Comparison of ENCODE assay signal across 1 cellular context in genomic region chr9:133030317-133031129, GRCh38.
A peak's percentile ranks its signal among the peaks of the same experiment; 100 is the strongest.
TF ChIP-seq lines count a peak whose summit lies in the region.

A gene with protein sequence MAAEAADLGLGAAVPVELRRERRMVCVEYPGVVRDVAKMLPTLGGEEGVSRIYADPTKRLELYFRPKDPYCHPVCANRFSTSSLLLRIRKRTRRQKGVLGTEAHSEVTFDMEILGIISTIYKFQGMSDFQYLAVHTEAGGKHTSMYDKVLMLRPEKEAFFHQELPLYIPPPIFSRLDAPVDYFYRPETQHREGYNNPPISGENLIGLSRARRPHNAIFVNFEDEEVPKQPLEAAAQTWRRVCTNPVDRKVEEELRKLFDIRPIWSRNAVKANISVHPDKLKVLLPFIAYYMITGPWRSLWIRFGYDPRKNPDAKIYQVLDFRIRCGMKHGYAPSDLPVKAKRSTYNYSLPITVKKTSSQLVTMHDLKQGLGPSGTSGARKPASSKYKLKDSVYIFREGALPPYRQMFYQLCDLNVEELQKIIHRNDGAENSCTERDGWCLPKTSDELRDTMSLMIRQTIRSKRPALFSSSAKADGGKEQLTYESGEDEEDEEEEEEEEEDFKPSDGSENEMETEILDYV (plus strand): TSS chr9:133030997. CDS start chr9:133031012, 15 bp downstream.

TF ChIP-seq in HepG2, 621 proteins besides CTCF, POLR2A, EP300 and RAD21 (continued from another document and continues in another):
- TF ChIP-seq ZNF142 (CRISPR knock-in tag; IDR thresholded peaks at IDR 0.05), result no peak
- TF ChIP-seq IRF2 (CRISPR knock-in tag; IDR thresholded peaks at IDR 0.05), result peak; percentile 20; the same call in 1 of the 2 replicates
- TF ChIP-seq ZC3H13 (CRISPR knock-in tag; IDR thresholded peaks at IDR 0.05), result no peak; the same call in 1 of the 2 replicates
- TF ChIP-seq ZNF776 (CRISPR knock-in tag; IDR thresholded peaks at IDR 0.05), result no peak
- TF ChIP-seq RFXAP (CRISPR knock-in tag; IDR thresholded peaks at IDR 0.05; ENCODE audit: borderline replicate concordance), result 0 out of 2 replicates have a peak, but pooled peaks have one; percentile 53
- peak; percentile 56; the same call in 1 of the 2 replicates for TF ChIP-seq ZNF329 (CRISPR knock-in tag; IDR thresholded peaks at IDR 0.05; ENCODE audit: low read depth)
- 0 out of 2 replicates have a peak, but pooled peaks have one; percentile 38 for TF ChIP-seq SMYD3 (CRISPR knock-in tag; IDR thresholded peaks at IDR 0.05)
- peak; percentile 81 for TF ChIP-seq ZNF883 (CRISPR knock-in tag; IDR thresholded peaks at IDR 0.05; ENCODE audit: not compliant biosample characterization)
- 0 out of 2 replicates have a peak, but pooled peaks have one; percentile 35 for TF ChIP-seq SOX13 (IDR thresholded peaks at IDR 0.05)
- no peak; a peak in 1 of 4 replicates for TF ChIP-seq SOX13 (CRISPR knock-in tag; conservative IDR thresholded peaks at IDR 0.05 in 1 of 2, IDR thresholded peaks at IDR 0.05 in 1 of 2)
- 0 out of 2 replicates have a peak, but pooled peaks have one; percentile 23 for TF ChIP-seq ZNF746 (CRISPR knock-in tag; IDR thresholded peaks at IDR 0.05)
- peak; percentile 100 for TF ChIP-seq KDM5A (IDR thresholded peaks at IDR 0.05; ENCODE audit: borderline replicate concordance, low read length)
- peak; percentile 77; the same call in 1 of the 2 replicates for TF ChIP-seq NAIF1 (CRISPR knock-in tag; IDR thresholded peaks at IDR 0.05; ENCODE audit: borderline replicate concordance)
- 0 out of 2 replicates have a peak, but pooled peaks have one; percentile 85 for TF ChIP-seq SMAD9 (CRISPR knock-in tag; IDR thresholded peaks at IDR 0.05)
- no peak for TF ChIP-seq RELA (CRISPR knock-in tag; IDR thresholded peaks at IDR 0.05)
- TF ChIP-seq SNAPC2 (CRISPR knock-in tag; IDR thresholded peaks at IDR 0.05), result peak; percentile 80; the same call in 1 of the 2 replicates
- peak; percentile 89 for TF ChIP-seq SAP130 (CRISPR knock-in tag; IDR thresholded peaks at IDR 0.05; ENCODE audit: low read depth)
- TF ChIP-seq SUZ12 (IDR thresholded peaks at IDR 0.05; ENCODE audit: low read depth, low read length), result no peak
- TF ChIP-seq PATZ1 (CRISPR knock-in tag; IDR thresholded peaks at IDR 0.05), result peak; percentile 44
- TF ChIP-seq ZNF543 (CRISPR knock-in tag; IDR thresholded peaks at IDR 0.05), result peak; percentile 71; the same call in 1 of the 2 replicates
- TF ChIP-seq THYN1 (CRISPR knock-in tag; IDR thresholded peaks at IDR 0.05; ENCODE audit: borderline replicate concordance, low read depth), result no peak
- no peak for TF ChIP-seq ZNF17 (CRISPR knock-in tag; IDR thresholded peaks at IDR 0.05)
- no peak for TF ChIP-seq PRMT3 (CRISPR knock-in tag; IDR thresholded peaks at IDR 0.05; ENCODE audit: borderline replicate concordance, low read depth)
- no peak for TF ChIP-seq ZNF276 (CRISPR knock-in tag; IDR thresholded peaks at IDR 0.05; ENCODE audit: low read depth)
- peak; percentile 49 for TF ChIP-seq FOXA3 (CRISPR knock-in tag; IDR thresholded peaks at IDR 0.05)
- no peak; the same call in 1 of the 2 replicates for TF ChIP-seq SP5 (CRISPR knock-in tag; IDR thresholded peaks at IDR 0.05; ENCODE audit: borderline replicate concordance, low read depth)
- TF ChIP-seq ZNF335 (CRISPR knock-in tag; IDR thresholded peaks at IDR 0.05), result 0 out of 2 replicates have a peak, but pooled peaks have one; percentile 74
- no peak for TF ChIP-seq TSC22D2 (CRISPR knock-in tag; IDR thresholded peaks at IDR 0.05; ENCODE audit: borderline replicate concordance)
- TF ChIP-seq LRRFIP1 (CRISPR knock-in tag; conservative IDR thresholded peaks at IDR 0.05), result no peak
- TF ChIP-seq, protein P1, sequence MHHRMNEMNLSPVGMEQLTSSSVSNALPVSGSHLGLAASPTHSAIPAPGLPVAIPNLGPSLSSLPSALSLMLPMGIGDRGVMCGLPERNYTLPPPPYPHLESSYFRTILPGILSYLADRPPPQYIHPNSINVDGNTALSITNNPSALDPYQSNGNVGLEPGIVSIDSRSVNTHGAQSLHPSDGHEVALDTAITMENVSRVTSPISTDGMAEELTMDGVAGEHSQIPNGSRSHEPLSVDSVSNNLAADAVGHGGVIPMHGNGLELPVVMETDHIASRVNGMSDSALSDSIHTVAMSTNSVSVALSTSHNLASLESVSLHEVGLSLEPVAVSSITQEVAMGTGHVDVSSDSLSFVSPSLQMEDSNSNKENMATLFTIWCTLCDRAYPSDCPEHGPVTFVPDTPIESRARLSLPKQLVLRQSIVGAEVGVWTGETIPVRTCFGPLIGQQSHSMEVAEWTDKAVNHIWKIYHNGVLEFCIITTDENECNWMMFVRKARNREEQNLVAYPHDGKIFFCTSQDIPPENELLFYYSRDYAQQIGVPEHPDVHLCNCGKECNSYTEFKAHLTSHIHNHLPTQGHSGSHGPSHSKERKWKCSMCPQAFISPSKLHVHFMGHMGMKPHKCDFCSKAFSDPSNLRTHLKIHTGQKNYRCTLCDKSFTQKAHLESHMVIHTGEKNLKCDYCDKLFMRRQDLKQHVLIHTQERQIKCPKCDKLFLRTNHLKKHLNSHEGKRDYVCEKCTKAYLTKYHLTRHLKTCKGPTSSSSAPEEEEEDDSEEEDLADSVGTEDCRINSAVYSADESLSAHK (CRISPR knock-in tag; IDR thresholded peaks at IDR 0.05; ENCODE audit: borderline replicate concordance), result no peak
- no peak for TF ChIP-seq HMGA1 (CRISPR knock-in tag; conservative IDR thresholded peaks at IDR 0.05)
- TF ChIP-seq HDAC1 (CRISPR knock-in tag; IDR thresholded peaks at IDR 0.05), result peak; percentile 93
- TF ChIP-seq KDM1A (CRISPR knock-in tag; IDR thresholded peaks at IDR 0.05), result no peak
- TF ChIP-seq IKZF1 (IDR thresholded peaks at IDR 0.05), result no peak
- no peak for TF ChIP-seq TEF (CRISPR knock-in tag; IDR thresholded peaks at IDR 0.05)
- no peak for TF ChIP-seq MLLT10 (CRISPR knock-in tag; IDR thresholded peaks at IDR 0.05)
- TF ChIP-seq SIX1 (CRISPR knock-in tag; IDR thresholded peaks at IDR 0.05; ENCODE audit: borderline replicate concordance), result no peak
- TF ChIP-seq NCOA2 (CRISPR knock-in tag; IDR thresholded peaks at IDR 0.05), result peak; percentile 40; the same call in 1 of the 2 replicates
- TF ChIP-seq, protein P2, sequence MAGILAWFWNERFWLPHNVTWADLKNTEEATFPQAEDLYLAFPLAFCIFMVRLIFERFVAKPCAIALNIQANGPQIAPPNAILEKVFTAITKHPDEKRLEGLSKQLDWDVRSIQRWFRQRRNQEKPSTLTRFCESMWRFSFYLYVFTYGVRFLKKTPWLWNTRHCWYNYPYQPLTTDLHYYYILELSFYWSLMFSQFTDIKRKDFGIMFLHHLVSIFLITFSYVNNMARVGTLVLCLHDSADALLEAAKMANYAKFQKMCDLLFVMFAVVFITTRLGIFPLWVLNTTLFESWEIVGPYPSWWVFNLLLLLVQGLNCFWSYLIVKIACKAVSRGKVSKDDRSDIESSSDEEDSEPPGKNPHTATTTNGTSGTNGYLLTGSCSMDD (CRISPR knock-in tag; IDR thresholded peaks at IDR 0.05), result no peak
- no peak for TF ChIP-seq ATM (IDR thresholded peaks at IDR 0.05; ENCODE audit: borderline replicate concordance)
- TF ChIP-seq SATB2 (CRISPR knock-in tag; IDR thresholded peaks at IDR 0.05), result no peak
- TF ChIP-seq ZNF547 (CRISPR knock-in tag; IDR thresholded peaks at IDR 0.05), result peak; percentile 36; the same call in 1 of the 2 replicates
- peak; percentile 91 for TF ChIP-seq KMT2B (CRISPR knock-in tag; IDR thresholded peaks at IDR 0.05)
- 0 out of 2 replicates have a peak, but pooled peaks have one; percentile 48 for TF ChIP-seq GTF2F1 (IDR thresholded peaks at IDR 0.05; ENCODE audit: low read length)
- TF ChIP-seq TGIF2 (CRISPR knock-in tag; IDR thresholded peaks at IDR 0.05), result peak; percentile 92
- peak; percentile 85 for TF ChIP-seq SP4 (CRISPR knock-in tag; IDR thresholded peaks at IDR 0.05)
- TF ChIP-seq ZNF652 (CRISPR knock-in tag; IDR thresholded peaks at IDR 0.05; ENCODE audit: borderline replicate concordance, low read depth), result no peak
- no peak for TF ChIP-seq ZNF569 (CRISPR knock-in tag; IDR thresholded peaks at IDR 0.05; ENCODE audit: borderline replicate concordance)
- TF ChIP-seq MAFF (IDR thresholded peaks at IDR 0.05; ENCODE audit: low read depth, low read length), result no peak
- peak; percentile 51 for TF ChIP-seq TEAD3 (CRISPR knock-in tag; optimal IDR thresholded peaks at IDR 0.05; ENCODE audit: borderline replicate concordance)
